Comparison of ENCODE assay signal across 1 cellular context in genomic region chr1:231423648-231424047, GRCh38.
TF ChIP-seq lines count a peak whose summit lies in the region.

No MANE protein-coding gene starts in this region.

TF ChIP-seq in HepG2, 621 proteins besides CTCF, POLR2A, EP300 and RAD21 (continued from another document and continues in another):
- TF ChIP-seq CERS6 (CRISPR knock-in tag; IDR thresholded peaks at IDR 0.05) (no peak), TFDP2 (CRISPR knock-in tag; IDR thresholded peaks at IDR 0.05) (no peak), FOXO1 (CRISPR knock-in tag; IDR thresholded peaks at IDR 0.05) (peak; percentile 81), ZSCAN22 (CRISPR knock-in tag; IDR thresholded peaks at IDR 0.05) (peak; percentile 89), SMAD9 (CRISPR knock-in tag; IDR thresholded peaks at IDR 0.05) (no peak), GATA4 (IDR thresholded peaks at IDR 0.05; ENCODE audit: borderline replicate concordance, low read depth) (no peak), ZFAT (CRISPR knock-in tag; conservative IDR thresholded peaks at IDR 0.05) (no peak), EEA1 (CRISPR knock-in tag; IDR thresholded peaks at IDR 0.05; ENCODE audit: borderline replicate concordance) (no peak), SALL2 (CRISPR knock-in tag; IDR thresholded peaks at IDR 0.05) (no peak), ASH2L (IDR thresholded peaks at IDR 0.05; ENCODE audit: insufficient read length, low read depth, low read length) (peak; percentile 70), ZBTB49 (CRISPR knock-in tag; IDR thresholded peaks at IDR 0.05; ENCODE audit: borderline replicate concordance) (no peak), RFX5 (IDR thresholded peaks at IDR 0.05; ENCODE audit: low read depth, low read length) (no peak), GTF2F1 (IDR thresholded peaks at IDR 0.05; ENCODE audit: low read length) (no peak), ZNF567 (CRISPR knock-in tag; IDR thresholded peaks at IDR 0.05; ENCODE audit: borderline replicate concordance) (no peak), KMT2B (CRISPR knock-in tag; IDR thresholded peaks at IDR 0.05) (peak; percentile 48; the same call in 1 of the 2 replicates), ZNF724P (CRISPR knock-in tag; IDR thresholded peaks at IDR 0.05; ENCODE audit: borderline replicate concordance) (no peak), PPARG (CRISPR knock-in tag; conservative IDR thresholded peaks at IDR 0.05) (peak; percentile 76), EZH2 (conservative IDR thresholded peaks at IDR 0.05; ENCODE audit: low read depth, low read length) (no peak), ATF2 (CRISPR knock-in tag; IDR thresholded peaks at IDR 0.05) (peak; percentile 81; the same call in 1 of the 2 replicates), HOXA7 (CRISPR knock-in tag; IDR thresholded peaks at IDR 0.05) (no peak), GMEB2 (CRISPR knock-in tag; IDR thresholded peaks at IDR 0.05; ENCODE audit: low read depth) (no peak), FOXO4 (CRISPR knock-in tag; conservative IDR thresholded peaks at IDR 0.05) (no peak), ERF (CRISPR knock-in tag; IDR thresholded peaks at IDR 0.05) (0 out of 2 replicates have a peak, but pooled peaks have one; percentile 58), SNAPC2 (CRISPR knock-in tag; IDR thresholded peaks at IDR 0.05) (0 out of 2 replicates have a peak, but pooled peaks have one; percentile 36), NFRKB (IDR thresholded peaks at IDR 0.05) (no peak), SKI (IDR thresholded peaks at IDR 0.05; ENCODE audit: partially characterized antibody) (peak; percentile 75), ZEB1 (IDR thresholded peaks at IDR 0.05; ENCODE audit: insufficient replicate concordance, low read depth) (peak; percentile 35), IKZF5 (CRISPR knock-in tag; IDR thresholded peaks at IDR 0.05) (no peak; the same call in 1 of the 2 replicates), MAZ (IDR thresholded peaks at IDR 0.05; ENCODE audit: borderline replicate concordance, low read depth, low read length) (no peak), MAZ (CRISPR knock-in tag; IDR thresholded peaks at IDR 0.05; ENCODE audit: low read depth) (no peak), ZNF512 (CRISPR knock-in tag; IDR thresholded peaks at IDR 0.05) (no peak), FUBP1 (CRISPR knock-in tag; IDR thresholded peaks at IDR 0.05; ENCODE audit: borderline replicate concordance) (no peak), HNF1A (IDR thresholded peaks at IDR 0.05; ENCODE audit: low read depth) (no peak), HNF1A (CRISPR knock-in tag; IDR thresholded peaks at IDR 0.05; ENCODE audit: borderline replicate concordance) (no peak), ZNF788 (CRISPR knock-in tag; IDR thresholded peaks at IDR 0.05; ENCODE audit: borderline replicate concordance) (no peak), HCFC1 (IDR thresholded peaks at IDR 0.05; ENCODE audit: low read depth, low read length) (no peak)
